ENCODE assay signal across 1 cellular context in genomic region chr7:17131983-17132655, GRCh38.
TF ChIP-seq lines count a peak whose summit lies in the region.

No MANE protein-coding gene starts in this region.

TF ChIP-seq in GM12878, 131 proteins besides CTCF, POLR2A, EP300 and RAD21 (continued from another document):
- TF ChIP-seq STAT3 (IDR thresholded peaks at IDR 0.05; ENCODE audit: low read depth, low read length): no peak
- TF ChIP-seq NKRF (conservative IDR thresholded peaks at IDR 0.05): no peak
- TF ChIP-seq MXI1 (IDR thresholded peaks at IDR 0.05; ENCODE audit: low read depth, low read length): no peak
- no peak for TF ChIP-seq E4F1 (IDR thresholded peaks at IDR 0.05; ENCODE audit: borderline replicate concordance, partially characterized antibody)
- no peak for TF ChIP-seq IRF3 (IDR thresholded peaks at IDR 0.05)
- no peak for TF ChIP-seq NRF1 (conservative IDR thresholded peaks at IDR 0.05; ENCODE audit: low read depth, low read length)
- TF ChIP-seq, protein P1, sequence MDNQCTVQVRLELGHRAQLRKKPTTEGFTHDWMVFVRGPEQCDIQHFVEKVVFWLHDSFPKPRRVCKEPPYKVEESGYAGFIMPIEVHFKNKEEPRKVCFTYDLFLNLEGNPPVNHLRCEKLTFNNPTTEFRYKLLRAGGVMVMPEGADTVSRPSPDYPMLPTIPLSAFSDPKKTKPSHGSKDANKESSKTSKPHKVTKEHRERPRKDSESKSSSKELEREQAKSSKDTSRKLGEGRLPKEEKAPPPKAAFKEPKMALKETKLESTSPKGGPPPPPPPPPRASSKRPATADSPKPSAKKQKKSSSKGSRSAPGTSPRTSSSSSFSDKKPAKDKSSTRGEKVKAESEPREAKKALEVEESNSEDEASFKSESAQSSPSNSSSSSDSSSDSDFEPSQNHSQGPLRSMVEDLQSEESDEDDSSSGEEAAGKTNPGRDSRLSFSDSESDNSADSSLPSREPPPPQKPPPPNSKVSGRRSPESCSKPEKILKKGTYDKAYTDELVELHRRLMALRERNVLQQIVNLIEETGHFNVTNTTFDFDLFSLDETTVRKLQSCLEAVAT (IDR thresholded peaks at IDR 0.05): no peak
